1 cellular context compared by ENCODE assay signal in the genomic region with DNA sequence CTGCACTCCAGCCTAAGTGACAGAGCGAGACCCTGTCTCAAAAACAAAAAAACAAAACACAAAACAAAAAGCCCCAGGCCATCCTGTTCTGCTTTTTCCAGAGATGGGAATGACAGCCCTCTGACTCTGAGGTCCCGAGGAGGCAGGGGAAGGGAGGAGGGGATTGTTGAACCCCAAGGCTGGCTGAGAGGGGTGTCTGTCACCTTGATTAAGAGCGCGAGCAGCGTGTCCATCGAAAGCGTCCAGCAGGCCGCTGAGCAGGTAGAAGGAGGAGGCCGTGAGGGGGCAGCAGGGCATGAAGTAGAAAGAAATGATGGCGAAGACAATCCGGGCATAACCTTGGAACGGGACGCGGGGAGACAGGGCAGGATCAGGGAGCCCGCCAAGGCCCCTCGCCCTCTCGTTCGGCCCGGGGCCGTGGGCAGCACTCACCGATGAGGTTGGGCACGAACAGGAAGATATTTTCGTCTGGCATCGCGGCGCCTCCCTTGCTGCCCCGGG.
TF ChIP-seq lines count a peak whose summit lies in the region.

No MANE protein-coding gene starts in this region.

TF ChIP-seq in A549, 52 proteins besides CTCF, POLR2A, EP300 and RAD21 (continued from another document):
- no peak for TF ChIP-seq ATOH8 (CRISPR knock-in tag; IDR thresholded peaks at IDR 0.05; ENCODE audit: low read depth)
TF ChIP-seq in A549: peak in this region for 0.
